In the genomic region with DNA sequence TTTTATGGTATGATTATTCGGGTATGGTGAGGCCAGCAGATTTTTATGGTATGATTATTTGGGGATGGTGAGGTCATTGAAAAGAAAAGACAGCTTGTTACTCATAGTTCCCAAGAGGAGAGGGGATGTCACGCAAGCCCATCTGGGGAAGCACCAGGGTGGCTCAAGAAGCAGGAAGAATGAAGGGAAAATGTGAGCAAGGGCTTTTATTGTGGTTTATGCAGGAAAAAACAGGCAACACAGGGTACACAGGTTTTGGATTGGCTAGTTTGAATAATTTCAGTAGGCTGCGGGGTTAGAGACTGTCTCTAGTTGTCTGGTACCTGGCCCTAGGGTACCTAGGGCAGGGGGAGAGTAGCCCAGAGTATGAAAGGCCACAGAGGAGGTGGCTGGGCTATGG, we compare ENCODE assay signal across 1 cellular context.
TF ChIP-seq lines count a peak whose summit lies in the region.

No MANE protein-coding gene starts in this region.

TF ChIP-seq in GM23338, 12 proteins besides CTCF, POLR2A, EP300 and RAD21 (continued from another document):
- TF ChIP-seq ZNF462 (CRISPR knock-in tag; IDR thresholded peaks at IDR 0.05) (no peak), ZNF331 (CRISPR knock-in tag; IDR thresholded peaks at IDR 0.05; ENCODE audit: low read depth) (no peak)
